Comparison of ENCODE assay signal across 12 cellular contexts in the genomic region with DNA sequence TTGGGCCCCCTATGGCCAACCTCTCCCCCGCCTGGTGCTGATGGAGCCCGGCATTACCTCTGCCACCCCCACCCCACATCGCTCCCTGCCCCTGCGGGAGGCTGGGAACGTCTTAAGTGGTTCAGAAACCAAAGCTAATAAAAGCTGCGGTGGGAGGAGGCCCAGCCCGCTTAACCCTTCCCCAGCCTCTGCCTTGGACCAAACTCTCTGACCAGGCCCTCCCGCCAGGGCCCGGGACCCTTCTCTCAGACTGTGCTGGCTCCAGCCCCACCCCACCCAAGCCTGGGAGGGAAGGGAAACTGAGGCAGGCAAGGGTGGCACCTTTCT. TPM values are rescaled to one million over a fixed set of nuclear protein-coding genes. Genes with fewer than 3 reads are reported as not detected.
DNase-seq lines count a peak whose midpoint lies in the region; ATAC-seq and TF ChIP-seq lines count a peak whose summit lies in the region.
"Had no signal": no experiment of that assay in that cellular context is flagged by ENCODE, and none has a peak within 500 bp of the region (broad histone marks: within the 10 kb centered on the region; RNA-seq: fewer than 3 reads in every experiment).

No MANE protein-coding gene starts in this region.

- H2AFZ ChIP-seq in GM23248, result no peak overlapping the region

- peak overlapping the region; percentile 84 for H3K27ac ChIP-seq in GM23248
- peak overlapping the region; percentile 91 for H3K27ac ChIP-seq in brain microvascular endothelial cell
- H3K27ac ChIP-seq in right lobe of liver, result peak overlapping the region in 2 of 3 donors; percentile 80 to 84
- H3K27ac ChIP-seq in spleen, result peak overlapping the region; percentile 63 to 85 (median 80)

- intact Hi-C loops in right lobe of liver (cut with DNase I) (no loop called here), spleen (cut with DNase I; ENCODE audit: low total_unique reads) (no loop called here)

- 42 to 53% methylated on average over 8 to 9 of the region's 9 CpGs for WGBS in GM23248 (ENCODE audit: low coverage in 1 of 2, low lambda C conversion rate in 2 of 2, missing lambda C conversion rate in 2 of 2), 2 experiments
- WGBS in right lobe of liver (ENCODE audit: insufficient coverage, low coverage, low lambda C conversion rate, missing lambda C conversion rate), result 64% methylated on average over 6 of the region's 9 CpGs
- 34 to 66% (median 59%) methylated on average over 6 to 9 of the region's 9 CpGs for WGBS in spleen, 5 donors

- peaks cover 65% of the 10 kb centered on the region for H3K79me2 ChIP-seq in GM23248 (ENCODE audit: insufficient read depth)

- no peaks in the 10 kb centered on the region for H3K9me2 ChIP-seq in GM23248 (ENCODE audit: insufficient read depth)

- H3K27me3 ChIP-seq in GM23248 (replicated peaks; ENCODE audit: insufficient read depth) (no peaks in the 10 kb centered on the region), brain microvascular endothelial cell (replicated peaks) (no peaks in the 10 kb centered on the region), right lobe of liver (no peaks in the 10 kb centered on the region), spleen (replicated peaks in 1 of 7) (no peaks in the 10 kb centered on the region)
- H3K27me3 ChIP-seq: pancreas had no signal

- no peak for ATAC-seq in right lobe of liver
- ATAC-seq in GM19023 (IDR thresholded peaks at IDR 0.05; ENCODE audit: unreplicated experiment), result no peak

- no peaks in the 10 kb centered on the region for H4K20me1 ChIP-seq in GM23248 (ENCODE audit: insufficient read depth)

- H3K4me3 ChIP-seq in GM23248 (no peak overlapping the region), brain microvascular endothelial cell (ENCODE audit: low read depth, low read length) (no peak overlapping the region), right lobe of liver (no peak overlapping the region), spleen (no peak overlapping the region)
- H3K4me3 ChIP-seq: pancreas had no signal

- H3F3A ChIP-seq in GM23248 (ENCODE audit: insufficient read depth), result peaks cover 22% of the 10 kb centered on the region

- TF ChIP-seq POLR2A in right lobe of liver (IDR thresholded peaks at IDR 0.05) (no peak), spleen (IDR thresholded peaks at IDR 0.05) (no peak)

- H3K9me3 ChIP-seq in GM23248 (ENCODE audit: low read depth) (no peaks in the 10 kb centered on the region), right lobe of liver (no peaks in the 10 kb centered on the region), spleen (no peaks in the 10 kb centered on the region)
- H3K9me3 ChIP-seq: pancreas had no signal

- peaks cover 26% of the 10 kb centered on the region for H3K36me3 ChIP-seq in GM23248 (ENCODE audit: low read depth)
- H3K36me3 ChIP-seq in brain microvascular endothelial cell (replicated peaks), result peaks cover 50% of the 10 kb centered on the region
- peaks cover 0 to 66% (median 21%) of the 10 kb centered on the region in 4 donors for H3K36me3 ChIP-seq in right lobe of liver
- H3K36me3 ChIP-seq in spleen, result peaks cover 0 to 100% (median 38%) of the 10 kb centered on the region in 6 donors

- H3K9ac ChIP-seq in GM23248, result peak overlapping the region; percentile 44

- H3K4me2 ChIP-seq in GM23248 (ENCODE audit: unreplicated experiment), result no peak overlapping the region

- DNase-seq in GM23248 (peak; percentile 39), brain microvascular endothelial cell (peak; percentile 43), right lobe of liver (no peak), spleen (no peak), UCSD-AML1 (lab: John Stamatoyannopoulos, UW; ENCODE audit: unreplicated experiment) (no peak), NCI-H128 (lab: John Stamatoyannopoulos, UW; ENCODE audit: unreplicated experiment) (no peak), COLO668 (lab: John Stamatoyannopoulos, UW; ENCODE audit: unreplicated experiment) (no peak)
- DNase-seq: activated naive CD4-positive, alpha-beta T cell treated with Interleukin-2 at 50 U/mL for 16 hours; NCI-H226 had no signal

- H3K4me1 ChIP-seq in GM23248 (ENCODE audit: insufficient read depth) (peaks cover 28% of the 10 kb centered on the region), right lobe of liver (peaks cover 0 to 20% (median 8%) of the 10 kb centered on the region in 4 donors), spleen (peaks cover 11 to 53% (median 35%) of the 10 kb centered on the region in 6 donors)

- in situ Hi-C loops in GM23248 (cut with MboI) (no loop called here), brain microvascular endothelial cell (cut with HindIII; ENCODE audit: low pct_ligation_motif_present, low sequenced_read_pairs) (no loop called here)

- TF ChIP-seq CTCF in brain microvascular endothelial cell (IDR thresholded peaks at IDR 0.05; ENCODE audit: low read depth, low read length, missing control alignments), result no peak
- TF ChIP-seq CTCF in right lobe of liver (IDR thresholded peaks at IDR 0.05), result no peak
- TF ChIP-seq CTCF in spleen (IDR thresholded peaks at IDR 0.05 in 8 of 11, conservative IDR thresholded peaks at IDR 0.05 in 3 of 11), result no peak

RNA-seq across cellular contexts. Expression of a gene that starts 22.1 kb away (rescaled TPM):
- not detected in 2 replicates for total RNA-seq in GM23248 (2014; rRNA removed; shearing (Covaris generic))
- not detected in 2 replicates for polyA plus RNA-seq in GM23248 (2016; fragmentation: Nextera tagmentation; extraction: Ambion mirVana)
- 10 to 100 TPM in 1 of 6 experiments, 1 to 10 TPM in 4, not detected in 1; 2.1 to 38.1 (median 6.6) TPM for total RNA-seq in right lobe of liver
- total RNA-seq in spleen, result 1 to 10 TPM in 4 of 7 donors, not detected in 3; 1.2 to 3.0 (median 2.0) TPM
- 1 to 10 TPM in 1 of 3 donors, under 1 TPM in 2; 0.63 to 1.7 (median 0.80) TPM for polyA plus RNA-seq in spleen

RNA-seq across cellular contexts. Expression of a gene that starts 25.0 kb away (rescaled TPM):
- total RNA-seq in GM23248 (2014; rRNA removed; shearing (Covaris generic)), result not detected in 2 replicates
- polyA plus RNA-seq in GM23248 (2016; fragmentation: Nextera tagmentation; extraction: Ambion mirVana), result not detected in 2 replicates
- total RNA-seq in right lobe of liver, result not detected
- total RNA-seq in spleen, result not detected
- polyA plus RNA-seq in spleen, result not detected
- total RNA-seq: pancreas had no signal
- polyA plus RNA-seq: CD14-positive monocyte had no signal

RNA-seq across cellular contexts. Expression of a gene that starts 42.3 kb away (rescaled TPM):
- 17.5 and 20.4 TPM in 2 replicates for total RNA-seq in GM23248 (2014; rRNA removed; shearing (Covaris generic))
- 15.0 and 16.9 TPM in 2 replicates for polyA plus RNA-seq in GM23248 (2016; fragmentation: Nextera tagmentation; extraction: Ambion mirVana)
- 10 to 100 TPM in 1 of 6 experiments, 1 to 10 TPM in 5; 3.7 to 16.7 (median 4.9) TPM for total RNA-seq in right lobe of liver
- total RNA-seq in spleen, result 10 to 100 TPM in 4 of 7 donors, 1 to 10 TPM in 3; 6.9 to 13.7 (median 11.2) TPM
- 10 to 100 TPM in 2 of 3 donors, 1 to 10 TPM in 1; 6.6 to 16.8 (median 10.1) TPM for polyA plus RNA-seq in spleen

RNA-seq across cellular contexts. Expression of a gene that starts 47.9 kb away (rescaled TPM):
- 36.5 and 61.3 TPM in 2 replicates for total RNA-seq in GM23248 (2014; rRNA removed; shearing (Covaris generic))
- polyA plus RNA-seq in GM23248 (2016; fragmentation: Nextera tagmentation; extraction: Ambion mirVana) (32.3 and 38.4 TPM in 2 replicates), spleen (10 to 100 TPM in 2 of 3 donors, 1 to 10 TPM in 1; 9.8 to 26.1 (median 11.2) TPM)
- total RNA-seq in right lobe of liver (10 to 100 TPM; 18.7 to 34.1 (median 23.8) TPM), spleen (10 to 100 TPM; 26.4 to 53.6 (median 47.3) TPM)

Comparison
In these comparisons a context has a peak if more than half of its experiments do, and no peak if none do; other contexts are left out.
1. DNase-seq: peak in GM23248 (single experiment) and brain microvascular endothelial cell (single experiment); none in right lobe of liver (0 of 3), spleen (single experiment), UCSD-AML1 (single experiment), NCI-H128 (single experiment) and COLO668 (single experiment).
2. Peak in every context shown above with its lines, with median percentiles within 50 percentile points of each other: H3K27ac ChIP-seq.